15 cellular contexts compared by ENCODE assay signal in genomic region chr2:128465246-128466170, GRCh38.
"Had no signal": no experiment of that assay in that cellular context is flagged by ENCODE, and none has a peak within 500 bp of the region (broad histone marks: within the 10 kb centered on the region; RNA-seq: fewer than 3 reads in every experiment).

No MANE protein-coding gene starts in this region.

- H3K4me3 ChIP-seq: gastroesophageal sphincter, SJSA1 had no signal

- H3K27me3 ChIP-seq: gastroesophageal sphincter, SJSA1 had no signal

- H3K36me3 ChIP-seq: gastroesophageal sphincter, SJSA1 had no signal

- H3K27ac ChIP-seq: parathyroid adenoma, SJSA1 had no signal

- DNase-seq: activated B cell treated with CpG ODN at 0.5 μM for 24 hours; activated CD4-positive, alpha-beta T cell treated with anti-CD3 and anti-CD28 coated beads, Interleukin-2, amount 10 ng/mL, durations not matched to agents 7 days and 5 days; activated naive CD4-positive, alpha-beta T cell; activated naive CD8-positive, alpha-beta T cell treated with anti-CD3 and anti-CD28 coated beads, Interleukin-2, amount 50 U/mL, for 24 hours; dermis blood vessel endothelial cell; erythroblast; mesenchymal stem cell; stimulated activated CD4-positive, alpha-beta T cell treated with anti-CD3 and anti-CD28 coated beads, Interleukin-12 subunit alpha, Interleukin-12 subunit beta, amount 100 ng/mL, for 4 hours; stimulated activated naive B cell treated with anti-CD40 and anti-IgM and Interleukin-4, amounts not matched to agents 10 μg/mL and 1 μg/mL and 100 μg/mL, for 72 hours; T-helper 2 cell had no signal

- ATAC-seq: activated naive CD8-positive, alpha-beta T cell treated with anti-CD3 and anti-CD28 coated beads, Interleukin-2, amount 50 U/mL, for 24 hours; stimulated activated naive B cell treated with anti-CD40 and anti-IgM and Interleukin-4, amounts not matched to agents 10 μg/mL and 1 μg/mL and 100 μg/mL, for 72 hours had no signal

- H3K27me3 Mint-ChIP-seq: activated B cell treated with CpG ODN at 0.5 μM for 24 hours; activated naive CD8-positive, alpha-beta T cell treated with anti-CD3 and anti-CD28 coated beads, Interleukin-2, amount 50 U/mL, for 24 hours; stimulated activated naive B cell treated with anti-CD40 and anti-IgM and Interleukin-4, amounts not matched to agents 10 μg/mL and 1 μg/mL and 100 μg/mL, for 72 hours had no signal

- H3K4me1 Mint-ChIP-seq: activated B cell treated with CpG ODN at 0.5 μM for 24 hours; activated CD4-positive, alpha-beta T cell treated with anti-CD3 and anti-CD28 coated beads, Interleukin-2, amount 10 ng/mL, durations not matched to agents 7 days and 5 days; activated naive CD8-positive, alpha-beta T cell treated with anti-CD3 and anti-CD28 coated beads, Interleukin-2, amount 50 U/mL, for 24 hours; nephron; stimulated activated naive B cell treated with anti-CD40 and anti-IgM and Interleukin-4, amounts not matched to agents 10 μg/mL and 1 μg/mL and 100 μg/mL, for 72 hours had no signal

- H3K4me1 ChIP-seq: parathyroid adenoma, SJSA1 had no signal

- H3K27ac Mint-ChIP-seq: activated B cell treated with CpG ODN at 0.5 μM for 24 hours; activated CD4-positive, alpha-beta T cell treated with anti-CD3 and anti-CD28 coated beads, Interleukin-2, amount 10 ng/mL, durations not matched to agents 7 days and 5 days; activated naive CD8-positive, alpha-beta T cell treated with anti-CD3 and anti-CD28 coated beads, Interleukin-2, amount 50 U/mL, for 24 hours; activated T-helper 1 cell treated with anti-CD3 and anti-CD28 coated beads, Interleukin-12 subunit alpha, Interleukin-12 subunit beta, Interleukin-2, Interleukin-4 antibody, amounts not matched to agents 30 ng/mL and 10 ng/mL and 1 ng/mL, durations not matched to agents 14 hours and 24 hours and 36 hours; nephron; stimulated activated naive B cell treated with anti-CD40 and anti-IgM and Interleukin-4, amounts not matched to agents 10 μg/mL and 1 μg/mL and 100 μg/mL, for 72 hours had no signal

- H2AFZ ChIP-seq: parathyroid adenoma had no signal

- H3K4me3 Mint-ChIP-seq: activated B cell treated with CpG ODN at 0.5 μM for 24 hours; activated CD4-positive, alpha-beta T cell treated with anti-CD3 and anti-CD28 coated beads, Interleukin-2, amount 10 ng/mL, durations not matched to agents 7 days and 5 days; activated naive CD8-positive, alpha-beta T cell treated with anti-CD3 and anti-CD28 coated beads, Interleukin-2, amount 50 U/mL, for 24 hours; activated T-helper 1 cell treated with anti-CD3 and anti-CD28 coated beads, Interleukin-12 subunit alpha, Interleukin-12 subunit beta, Interleukin-2, Interleukin-4 antibody, amounts not matched to agents 30 ng/mL and 10 ng/mL and 1 ng/mL, durations not matched to agents 14 hours and 24 hours and 36 hours; nephron; stimulated activated naive B cell treated with anti-CD40 and anti-IgM and Interleukin-4, amounts not matched to agents 10 μg/mL and 1 μg/mL and 100 μg/mL, for 72 hours had no signal

- H3K9ac ChIP-seq: parathyroid adenoma had no signal
